In genomic region chr22:38072322-38073149, GRCh38 we compare ENCODE assay signal across 23 cellular contexts. TPM values are rescaled to one million over a fixed set of nuclear protein-coding genes. Genes with fewer than 3 reads are reported as not detected.
DNase-seq lines count a peak whose midpoint lies in the region; ATAC-seq, FAIRE-seq and TF ChIP-seq lines count a peak whose summit lies in the region.
"Had no signal": no experiment of that assay in that cellular context is flagged by ENCODE, and none has a peak within 500 bp of the region (broad histone marks: within the 10 kb centered on the region; RNA-seq: fewer than 3 reads in every experiment).

No MANE protein-coding gene starts in this region.

- TF ChIP-seq POLR2A in sigmoid colon (IDR thresholded peaks at IDR 0.05) (no peak), GM18505 (IDR thresholded peaks at IDR 0.05; ENCODE audit: borderline replicate concordance, extremely low read depth, insufficient read depth, insufficient read length) (no peak)

- no peaks in the 10 kb centered on the region for H4K20me1 ChIP-seq in BLaER1

- intact Hi-C loops in kidney (cut with DNase I) (no loop called here), sigmoid colon (cut with DNase I) (no loop called here)

- peak overlapping the region; percentile 98 for H3K4me2 ChIP-seq in BLaER1
- H3K4me2 ChIP-seq: KMS-11 had no signal

- H3K9me3 ChIP-seq in BLaER1 (no peaks in the 10 kb centered on the region), kidney (ENCODE audit: control insufficient read depth in 1 of 2, low read length in 2 of 2) (no peaks in the 10 kb centered on the region), sigmoid colon (no peaks in the 10 kb centered on the region)
- H3K9me3 ChIP-seq: BE2C had no signal

- 95 to 96% methylated on average over 25 of the region's 25 CpGs for WGBS in sigmoid colon, 2 donors

- H3K27me3 ChIP-seq in BLaER1 (no peaks in the 10 kb centered on the region), sigmoid colon (no peaks in the 10 kb centered on the region)
- H3K27me3 ChIP-seq: BE2C had no signal

- POLR2A ChIA-PET in RWPE1 (lab: Yijun Ruan, JAX; ENCODE audit: low non-redundant PET) (interaction anchor here (0.6 kb wide), 2 partner anchors 41 to 612 kb away, joined by 7 to 11 read pairs; no protein-coding TSS in a partner anchor), GM10248 (lab: Yijun Ruan, JAX) (interaction anchor here (0.6 kb wide), 1 partner anchor 170 kb away, joined by 5 read pairs; no protein-coding TSS in a partner anchor)

- H3K4me1 ChIP-seq in BLaER1 (peaks cover 93% of the 10 kb centered on the region), kidney (ENCODE audit: control insufficient read depth in 1 of 2, insufficient read depth in 1 of 2, low read depth in 1 of 2, low read length in 2 of 2) (peaks cover 0 to 3% of the 10 kb centered on the region in 2 donors), sigmoid colon (peaks cover 0 to 28% (median 26%) of the 10 kb centered on the region in 4 donors)
- H3K4me1 ChIP-seq: BE2C had no signal

- TF ChIP-seq EP300 in sigmoid colon (IDR thresholded peaks at IDR 0.05), result no peak

- H3K4me3 ChIP-seq in BLaER1, result no peak overlapping the region
- H3K4me3 ChIP-seq in kidney (ENCODE audit: low read length in 2 of 2), result no peak overlapping the region
- no peak overlapping the region for H3K4me3 ChIP-seq in sigmoid colon
- H3K4me3 ChIP-seq: GM12878 had no signal

- H3K36me3 ChIP-seq in BLaER1 (0 out of 2 replicates have a peak, but pooled peaks cover 3% of the 10 kb centered on the region), kidney (ENCODE audit: control insufficient read depth in 1 of 2, insufficient read depth in 2 of 2, low read length in 2 of 2) (peaks cover 15 to 35% of the 10 kb centered on the region in 2 donors), sigmoid colon (peaks cover 0 to 44% (median 8%) of the 10 kb centered on the region in 4 donors)
- H3K36me3 ChIP-seq: BE2C had no signal

- ATAC-seq in GM18505 (IDR thresholded peaks at IDR 0.05; ENCODE audit: unreplicated experiment), result no peak
- ATAC-seq: GM12878 had no signal

- no peak for FAIRE-seq in kidney (lab: Jason Lieb, UNC)
- FAIRE-seq: A204.1, GM12878, H54 had no signal

- TF ChIP-seq CTCF in RWPE1 (conservative IDR thresholded peaks at IDR 0.05; ENCODE audit: low read depth) (no peak), kidney (IDR thresholded peaks at IDR 0.05; ENCODE audit: borderline replicate concordance, extremely low read depth, insufficient read depth) (no peak), sigmoid colon (IDR thresholded peaks at IDR 0.05) (no peak), GM10248 (IDR thresholded peaks at IDR 0.05; ENCODE audit: control extremely low read depth, extremely low read depth, low read depth, missing control alignments) (no peak)

- no peak for DNase-seq in RWPE1 (ENCODE audit: low spot score)
- peak; percentile 65 for DNase-seq in kidney
- peak; percentile 58 for DNase-seq in sigmoid colon
- no peak for DNase-seq in activated CD4-positive, CD25-positive, alpha-beta regulatory T cell (lab: John Stamatoyannopoulos, UW)
- no peak for DNase-seq in GM10248 (ENCODE audit: extremely low spot score)
- DNase-seq in NCI-H1105 treated with DMSO at 0.1 percent for 48 hours (lab: John Stamatoyannopoulos, UW), result no peak
- DNase-seq: BE2C; Calu3; CD4-positive, alpha-beta memory T cell; GF-D8; HFFc6; NCI-H1417 treated with DMSO at 0.1 percent for 48 hours; NCI-H187 treated with DMSO at 0.1 percent for 48 hours; NCI-H2227 treated with DMSO at 0.1 percent for 48 hours; NCI-H510A treated with DMSO at 0.1 percent for 48 hours; NCI-H774; RPMI8226 had no signal

- peak overlapping the region; percentile 98 for H3K27ac ChIP-seq in BLaER1
- peak overlapping the region; percentile 1; the same call in 1 of the 2 replicates for H3K27ac ChIP-seq in RWPE1
- no peak overlapping the region for H3K27ac ChIP-seq in kidney (ENCODE audit: low read depth in 2 of 2, low read length in 2 of 2)
- H3K27ac ChIP-seq in sigmoid colon, result no peak overlapping the region
- H3K27ac ChIP-seq: KMS-11 had no signal

- H3K9ac ChIP-seq in BLaER1 (peak overlapping the region; percentile 93; the same call in 1 of the 2 replicates), kidney (ENCODE audit: low read length in 2 of 2) (no peak overlapping the region)
- H3K9ac ChIP-seq: KMS-11 had no signal

- CTCF ChIA-PET in RWPE1 (lab: Yijun Ruan, JAX) (no interaction called here), GM10248 (lab: Yijun Ruan, JAX) (interaction anchor here (1.2 to 3.4 kb wide), 2 partner anchors 19 to 20 kb away, joined by 3 to 12 read pairs; no protein-coding TSS in a partner anchor)

RNA-seq across cellular contexts. Expression of gene SLC16A8, which starts 11.4 kb away (rescaled TPM):
- 0.31 TPM for total RNA-seq in kidney
- 0.92 TPM for polyA plus RNA-seq in kidney (ENCODE audit: insufficient read depth, low read depth, low replicate concordance)
- under 1 TPM in 2 of 4 donors, not detected in 2; 0.55 to 0.71 TPM for total RNA-seq in sigmoid colon
- polyA plus RNA-seq in sigmoid colon, result under 1 TPM in 1 of 3 donors, not detected in 2; 0.20 TPM
- total RNA-seq: Calu3; CD4-positive, alpha-beta memory T cell; GM12878; HFFc6 had no signal
- polyA plus RNA-seq: CD4-positive, alpha-beta memory T cell; GM12878 had no signal

RNA-seq across cellular contexts. Expression of gene PICK1, which starts 15.3 kb away (rescaled TPM):
- total RNA-seq in kidney, result 43.4 TPM
- 28.4 TPM for polyA plus RNA-seq in kidney (ENCODE audit: insufficient read depth, low read depth, low replicate concordance)
- total RNA-seq in sigmoid colon, result 10 to 100 TPM; 14.3 to 21.7 (median 17.2) TPM
- polyA plus RNA-seq in sigmoid colon, result 10 to 100 TPM; 21.0 to 38.9 (median 25.4) TPM

RNA-seq across cellular contexts. Expression of gene BAIAP2L2, which starts 37.9 kb away (rescaled TPM):
- 9.7 TPM for total RNA-seq in kidney
- 27.8 TPM for polyA plus RNA-seq in kidney (ENCODE audit: insufficient read depth, low read depth, low replicate concordance)
- total RNA-seq in sigmoid colon, result under 1 TPM; 0.16 to 0.71 (median 0.27) TPM
- polyA plus RNA-seq in sigmoid colon, result 10 to 100 TPM; 25.8 to 48.7 (median 34.7) TPM
- polyA plus RNA-seq: CD4-positive, alpha-beta memory T cell had no signal

Comparison
In these comparisons a context has a peak if more than half of its experiments do, and no peak if none do; other contexts are left out.
1. H3K27ac ChIP-seq: peak in BLaER1 (single experiment) and RWPE1 (single experiment); none in kidney (0 of 2) and sigmoid colon (0 of 4).
2. DNase-seq: peak in kidney (single experiment) and sigmoid colon (single experiment); none in RWPE1 (single experiment), activated CD4-positive, CD25-positive, alpha-beta regulatory T cell (0 of 4), GM10248 (single experiment) and NCI-H1105 treated with DMSO at 0.1 percent for 48 hours (single experiment).